In the genomic region with DNA sequence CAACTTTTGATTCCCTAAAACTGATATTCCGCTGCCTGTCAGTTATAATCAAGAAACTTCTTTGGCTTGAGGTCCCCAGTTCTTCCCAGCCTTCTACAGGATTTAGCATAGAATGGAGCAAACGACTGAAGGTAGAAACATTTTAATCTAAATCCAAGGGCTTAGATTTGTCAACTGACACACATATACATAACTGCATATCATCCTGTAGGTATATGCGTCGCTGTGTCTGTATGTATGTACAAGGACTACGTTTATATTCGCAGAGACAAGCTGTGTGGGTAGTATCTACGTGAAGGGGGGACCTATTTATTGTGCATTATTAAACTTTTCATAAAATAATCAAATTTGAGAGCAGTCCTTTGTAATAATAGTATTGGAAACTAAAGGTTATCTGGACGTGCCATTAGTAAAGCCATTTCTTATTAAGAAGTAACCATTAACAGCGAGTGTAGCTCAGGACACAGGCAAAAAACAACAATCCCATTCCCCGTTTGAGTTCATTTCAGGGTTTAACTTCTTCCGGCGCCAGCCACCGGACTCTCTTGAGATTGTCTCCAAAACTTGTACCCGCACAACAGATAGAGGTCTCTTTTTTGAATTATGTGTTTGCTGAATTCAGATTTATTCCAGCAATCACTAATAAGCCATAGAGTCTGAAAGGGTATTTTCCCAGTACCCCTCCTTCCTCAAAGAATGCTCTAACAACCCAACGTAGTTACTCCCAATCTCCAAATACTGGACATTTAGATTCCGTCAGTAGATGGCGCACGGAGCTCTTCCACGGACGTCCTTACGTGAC, we compare ENCODE assay signal across 8 cellular contexts. TPM values are rescaled to one million over a fixed set of nuclear protein-coding genes. Genes with fewer than 3 reads are reported as not detected.
DNase-seq lines count a peak whose midpoint lies in the region; ATAC-seq and TF ChIP-seq lines count a peak whose summit lies in the region.

No MANE protein-coding gene starts in this region.

- H3K4me3 ChIP-seq in SJCRH30 (peak overlapping the region; percentile 99), breast epithelium (peak overlapping the region; percentile 69 to 93 (median 79)), skeletal muscle tissue (ENCODE audit: low read length in 3 of 3) (peak overlapping the region; percentile 94 to 96 (median 94))

- H3K36me3 ChIP-seq in SJCRH30: no peaks in the 10 kb centered on the region
- H3K36me3 ChIP-seq in breast epithelium: no peaks in the 10 kb centered on the region
- no peaks in the 10 kb centered on the region for H3K36me3 ChIP-seq in skeletal muscle tissue (ENCODE audit: control insufficient read depth in 3 of 3, insufficient read depth in 3 of 3, low read length in 3 of 3)

- peak; percentile 71 for DNase-seq in COLO668 (lab: John Stamatoyannopoulos, UW; ENCODE audit: unreplicated experiment)
- DNase-seq in LHCN-M2 (ENCODE audit: low read depth): peak; percentile 78
- peak; percentile 40 to 85 for DNase-seq in SJCRH30
- DNase-seq in breast epithelium (ENCODE audit: low spot score in 2 of 2): peak in 1 of 2 donors; percentile 24
- DNase-seq in iPS-NIHi7 (ENCODE audit: extremely low spot score): peak; percentile 51
- no peak for DNase-seq in activated CD4-positive, CD25-positive, alpha-beta regulatory T cell (lab: John Stamatoyannopoulos, UW)

- TF ChIP-seq POLR2A in breast epithelium (IDR thresholded peaks at IDR 0.05): no peak

- no peak overlapping the region for H3K27ac ChIP-seq in SJCRH30
- H3K27ac ChIP-seq in breast epithelium: no peak overlapping the region
- H3K27ac ChIP-seq in skeletal muscle tissue (ENCODE audit: low read depth, low read length): no peak overlapping the region

- peak overlapping the region; percentile 74 to 80 (median 75) for H3K9ac ChIP-seq in skeletal muscle tissue (ENCODE audit: low read depth in 1 of 3, low read length in 3 of 3)

- peak in 2 of 3 donors; percentile 64 to 66 for TF ChIP-seq CTCF in breast epithelium (IDR thresholded peaks at IDR 0.05)

- intact Hi-C loops in breast epithelium (cut with DNase I; ENCODE audit: low total_unique reads): loop anchor here (5.0 kb wide), 1 partner anchor 272 kb away; no protein-coding TSS in a partner anchor

- peak; percentile 17 for ATAC-seq in GM19467 (IDR thresholded peaks at IDR 0.05; ENCODE audit: unreplicated experiment)

- H3K4me1 ChIP-seq in SJCRH30: no peaks in the 10 kb centered on the region
- peaks cover 0 to 2% of the 10 kb centered on the region in 2 donors for H3K4me1 ChIP-seq in breast epithelium
- H3K4me1 ChIP-seq in skeletal muscle tissue (ENCODE audit: control insufficient read depth in 3 of 3, insufficient read depth in 3 of 3, low read length in 3 of 3): peaks cover 8 to 20% (median 15%) of the 10 kb centered on the region in 3 donors

- H3K27me3 ChIP-seq in SJCRH30 (no peaks in the 10 kb centered on the region), breast epithelium (no peaks in the 10 kb centered on the region), skeletal muscle tissue (ENCODE audit: control insufficient read depth in 3 of 3, insufficient read depth in 3 of 3, low read length in 3 of 3) (no peaks in the 10 kb centered on the region)

- H3K9me3 ChIP-seq in SJCRH30 (replicated peaks) (no peaks in the 10 kb centered on the region), breast epithelium (no peaks in the 10 kb centered on the region), skeletal muscle tissue (ENCODE audit: control insufficient read depth in 3 of 3, low read length in 3 of 3) (no peaks in the 10 kb centered on the region)

RNA-seq across cellular contexts. Expression of gene MLLT3, which starts 2.1 kb away (rescaled TPM):
- total RNA-seq in LHCN-M2 (2014; rRNA removed): 31.3 and 34.0 TPM in 2 replicates
- polyA plus RNA-seq in LHCN-M2 (2012): 7.9 TPM
- total RNA-seq in SJCRH30 (2014; rRNA removed; shearing (Covaris generic)): 26.6 and 30.9 TPM in 2 replicates
- total RNA-seq in breast epithelium: 10 to 100 TPM in 2 of 3 donors, 1 to 10 TPM in 1; 8.8 to 30.3 (median 22.6) TPM
- 65.8 TPM for total RNA-seq in skeletal muscle tissue

RNA-seq across cellular contexts. Expression of gene FOCAD, which starts 59.7 kb away (rescaled TPM):
- total RNA-seq in LHCN-M2 (2014; rRNA removed) (36.0 and 36.8 TPM in 2 replicates), breast epithelium (10 to 100 TPM; 23.4 to 48.1 (median 36.7) TPM), skeletal muscle tissue (108 TPM)
- polyA plus RNA-seq in LHCN-M2 (2012): 17.0 TPM
- total RNA-seq in SJCRH30 (2014; rRNA removed; shearing (Covaris generic)): 24.1 and 28.1 TPM in 2 replicates

Comparison
In these comparisons a context has a peak if more than half of its experiments do, and no peak if none do; other contexts are left out.
1. DNase-seq: peak in COLO668 (single experiment), LHCN-M2 (single experiment), SJCRH30 (2 of 2) and iPS-NIHi7 (single experiment); none in activated CD4-positive, CD25-positive, alpha-beta regulatory T cell (0 of 4).
2. Peak in every context shown above with its lines, with median percentiles within 50 percentile points of each other: H3K4me3 ChIP-seq.